Comparison of ENCODE assay signal across 12 cellular contexts in genomic region chr1:203667616-203668015, GRCh38. TPM values are rescaled to one million over a fixed set of nuclear protein-coding genes. Genes with fewer than 3 reads are reported as not detected.
DNase-seq lines count a peak whose midpoint lies in the region; ATAC-seq and TF ChIP-seq lines count a peak whose summit lies in the region.
"Had no signal": no experiment of that assay in that cellular context is flagged by ENCODE, and none has a peak within 500 bp of the region (broad histone marks: within the 10 kb centered on the region; RNA-seq: fewer than 3 reads in every experiment).

No MANE protein-coding gene starts in this region.

- intact Hi-C loops in left lung (cut with DNase I), result no loop called here

- peak overlapping the region; percentile 76 to 89 for H3K27ac ChIP-seq in coronary artery
- peak overlapping the region; percentile 7 to 68 for H3K27ac ChIP-seq in left lung
- H3K27ac ChIP-seq in stomach smooth muscle (ENCODE audit: low read length), result peak overlapping the region; percentile 98

- no peaks in the 10 kb centered on the region for H3K9me3 Mint-ChIP-seq in HFFc6
- H3K9me3 Mint-ChIP-seq: T-helper 2 cell treated with Interferon-gamma antibody and Interleukin-4, amounts not matched to agents 5 μg/mL and 100 μg/mL, for 36 hours had no signal

- ATAC-seq in left lung (peak; percentile 53), GM21526 (IDR thresholded peaks at IDR 0.05; ENCODE audit: low FRiP score, unreplicated experiment) (no peak), GM19324 (IDR thresholded peaks at IDR 0.05; ENCODE audit: low FRiP score, unreplicated experiment) (no peak)
- ATAC-seq: GM12878 had no signal

- no peaks in the 10 kb centered on the region for H3K27me3 ChIP-seq in left lung
- no peaks in the 10 kb centered on the region for H3K27me3 ChIP-seq in stomach smooth muscle (ENCODE audit: control insufficient read depth in 1 of 2, insufficient read depth in 2 of 2, low read length in 2 of 2)

- peaks cover 18 to 68% of the 10 kb centered on the region in 2 donors for H3K4me1 ChIP-seq in left lung
- H3K4me1 ChIP-seq in stomach smooth muscle (ENCODE audit: control insufficient read depth, insufficient read depth, low read length), result peaks cover 94% of the 10 kb centered on the region

- H3K9ac ChIP-seq in stomach smooth muscle (ENCODE audit: low read length in 2 of 2), result peak overlapping the region; percentile 50 to 66

- peak overlapping the region; percentile 47 for H3K4me3 Mint-ChIP-seq in HFFc6
- H3K4me3 Mint-ChIP-seq: T-helper 2 cell treated with Interferon-gamma antibody and Interleukin-4, amounts not matched to agents 5 μg/mL and 100 μg/mL, for 36 hours had no signal

- peaks cover 90% of the 10 kb centered on the region for H3K4me1 Mint-ChIP-seq in HFFc6 (ENCODE audit: low read depth)

- peaks cover 48% of the 10 kb centered on the region for H3K36me3 Mint-ChIP-seq in HFFc6 (ENCODE audit: low read depth)

- peaks cover 7% of the 10 kb centered on the region for H3K27me3 Mint-ChIP-seq in HFFc6 (ENCODE audit: insufficient read depth)

- H3K9me3 ChIP-seq in left lung (no peaks in the 10 kb centered on the region), stomach smooth muscle (ENCODE audit: control insufficient read depth in 2 of 2, low read length in 2 of 2) (no peaks in the 10 kb centered on the region)

- peak overlapping the region; percentile 2 for H3K4me3 ChIP-seq in coronary artery
- no peak overlapping the region for H3K4me3 ChIP-seq in left lung
- H3K4me3 ChIP-seq in stomach smooth muscle (ENCODE audit: low read length in 2 of 2), result peak overlapping the region in 1 of 2 donors; percentile 49
- H3K4me3 ChIP-seq: GM12878, lung had no signal

- peaks cover 0 to 17% of the 10 kb centered on the region in 2 donors for H3K36me3 ChIP-seq in left lung
- H3K36me3 ChIP-seq in stomach smooth muscle (ENCODE audit: control insufficient read depth in 2 of 2, insufficient read depth in 2 of 2, low read length in 2 of 2), result peaks cover 0 to 8% of the 10 kb centered on the region in 2 donors

- TF ChIP-seq CTCF in HFFc6 (IDR thresholded peaks at IDR 0.05), result no peak
- no peak for TF ChIP-seq CTCF in coronary artery (IDR thresholded peaks at IDR 0.05)
- no peak for TF ChIP-seq CTCF in left lung (IDR thresholded peaks at IDR 0.05)

- DNase-seq in HFFc6 (no peak), coronary artery (ENCODE audit: low spot score) (no peak), left lung (no peak), HuH-7.5 (ENCODE audit: low spot score) (no peak), pons (ENCODE audit: low spot score) (no peak)
- DNase-seq: NCI-H1694 had no signal

- peak overlapping the region; percentile 93 for H3K27ac Mint-ChIP-seq in HFFc6

RNA-seq across cellular contexts. Expression of gene ATP2B4, which starts 41.0 kb away (rescaled TPM):
- 100 to 1,000 TPM; 199 to 243 (median 221) TPM for total RNA-seq in HFFc6 (2021; fragmentation: NEBNext Ultra II Directional; extraction: Animal tissue kit (Norgen Biotek cat#: 25700))
- 100 to 1,000 TPM; 109 to 128 TPM for total RNA-seq in left lung

Comparison
In these comparisons a context has a peak if more than half of its experiments do, and no peak if none do; other contexts are left out.
1. H3K27ac ChIP-seq: peak in every context shown above with its lines; median percentile 98 in stomach smooth muscle; 82 in coronary artery; 38 in left lung.